In the genomic region with DNA sequence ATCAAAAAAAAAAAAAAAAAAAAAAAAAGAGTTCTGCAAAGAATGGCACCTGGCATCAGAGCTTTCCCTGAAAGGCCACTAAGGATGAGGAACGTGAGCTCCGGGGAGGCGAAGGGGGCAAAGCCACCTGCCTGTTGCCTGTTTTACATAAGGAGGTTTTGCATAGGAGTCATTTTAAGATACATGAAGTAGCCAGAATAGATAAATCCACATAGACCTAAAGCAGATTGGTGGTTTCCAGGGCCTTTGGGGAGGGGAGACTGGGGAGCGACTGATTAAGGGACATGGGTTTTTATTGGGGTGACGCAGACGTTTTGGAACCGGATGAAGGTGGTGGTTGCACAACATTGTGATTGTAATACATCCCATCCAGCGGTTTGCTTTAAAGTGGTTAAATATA, we compare ENCODE assay signal across 9 cellular contexts. TPM values are rescaled to one million over a fixed set of nuclear protein-coding genes. Genes with fewer than 3 reads are reported as not detected.
DNase-seq lines count a peak whose midpoint lies in the region; ATAC-seq and TF ChIP-seq lines count a peak whose summit lies in the region.
"Had no signal": no experiment of that assay in that cellular context is flagged by ENCODE, and none has a peak within 500 bp of the region (broad histone marks: within the 10 kb centered on the region; RNA-seq: fewer than 3 reads in every experiment).

No MANE protein-coding gene starts in this region.

- H3K36me3 Mint-ChIP-seq in natural killer cell: no peaks in the 10 kb centered on the region
- no peaks in the 10 kb centered on the region for H3K36me3 Mint-ChIP-seq in natural killer cell treated with Interleukin-12 subunit alpha and Interleukin-12 subunit beta and Interleukin-15 and Interleukin-18, amount 100 ng/mL, for 72 hours

- TF ChIP-seq POLR2A in Raji (IDR thresholded peaks at IDR 0.05; ENCODE audit: insufficient read depth, low read depth, low read length): peak; percentile 33; the same call in 1 of the 2 replicates

- H3K27me3 Mint-ChIP-seq in natural killer cell (ENCODE audit: low read depth in 2 of 2): no peaks in the 10 kb centered on the region
- no peaks in the 10 kb centered on the region for H3K27me3 Mint-ChIP-seq in natural killer cell treated with Interleukin-12 subunit alpha and Interleukin-12 subunit beta and Interleukin-15 and Interleukin-18, amount 100 ng/mL, for 72 hours

- no peak for TF ChIP-seq CTCF in natural killer cell (IDR thresholded peaks at IDR 0.05)

- peak overlapping the region; percentile 69 to 81 for H3K27ac Mint-ChIP-seq in natural killer cell
- H3K27ac Mint-ChIP-seq in natural killer cell treated with Interleukin-12 subunit alpha and Interleukin-12 subunit beta and Interleukin-15 and Interleukin-18, amount 100 ng/mL, for 72 hours: peak overlapping the region in 1 of 2 donors; percentile 21

- peaks cover 64 to 84% of the 10 kb centered on the region in 2 donors for H3K4me1 Mint-ChIP-seq in natural killer cell
- H3K4me1 Mint-ChIP-seq in natural killer cell treated with Interleukin-12 subunit alpha and Interleukin-12 subunit beta and Interleukin-15 and Interleukin-18, amount 100 ng/mL, for 72 hours (ENCODE audit: low read depth in 2 of 2): peaks cover 46 to 62% of the 10 kb centered on the region in 2 donors

- DNase-seq in natural killer cell: no peak
- DNase-seq in natural killer cell treated with Interleukin-12 subunit alpha and Interleukin-12 subunit beta and Interleukin-15 and Interleukin-18, amount 100 ng/mL, for 72 hours (ENCODE audit: low spot score): no peak
- DNase-seq in NCI-H1417 (lab: John Stamatoyannopoulos, UW): no peak
- DNase-seq in dermis blood vessel endothelial cell: no peak
- no peak for DNase-seq in activated naive CD4-positive, alpha-beta T cell treated with anti-CD3 and anti-CD28 coated beads, Interleukin-2, amount 50 U/mL, for 16 hours
- no peak for DNase-seq in 8988T
- DNase-seq: left cardiac atrium had no signal

- intact Hi-C loops in natural killer cell (cut with micrococcal nuclease): no loop called here

- H3K9me3 Mint-ChIP-seq in natural killer cell: no peaks in the 10 kb centered on the region
- H3K9me3 Mint-ChIP-seq in natural killer cell treated with Interleukin-12 subunit alpha and Interleukin-12 subunit beta and Interleukin-15 and Interleukin-18, amount 100 ng/mL, for 72 hours: no peaks in the 10 kb centered on the region

- H3K4me3 Mint-ChIP-seq in natural killer cell: peak overlapping the region; percentile 49
- no peak overlapping the region for H3K4me3 Mint-ChIP-seq in natural killer cell treated with Interleukin-12 subunit alpha and Interleukin-12 subunit beta and Interleukin-15 and Interleukin-18, amount 100 ng/mL, for 72 hours

- ATAC-seq in natural killer cell (peak; percentile 56 to 74 (median 66)), HG02943 (IDR thresholded peaks at IDR 0.05; ENCODE audit: low read depth, unreplicated experiment) (peak; percentile 71)
- ATAC-seq in natural killer cell treated with Interleukin-12 subunit alpha and Interleukin-12 subunit beta and Interleukin-15 and Interleukin-18, amount 100 ng/mL, for 72 hours: no peak
- ATAC-seq: left cardiac atrium had no signal

RNA-seq across cellular contexts. Expression of a gene that starts 7.1 kb away (rescaled TPM):
- total RNA-seq in natural killer cell: 10 to 100 TPM; 25.0 to 34.9 (median 33.0) TPM
- 10 to 100 TPM; 11.4 to 38.7 TPM for total RNA-seq in natural killer cell treated with Interleukin-12 subunit alpha and Interleukin-12 subunit beta and Interleukin-15 and Interleukin-18, amount 100 ng/mL, for 72 hours
- total RNA-seq in dermis blood vessel endothelial cell: 18.7 and 25.6 TPM in 2 replicates

Comparison
In these comparisons a context has a peak if more than half of its experiments do, and no peak if none do; other contexts are left out.
1. ATAC-seq: peak in natural killer cell (3 of 3) and HG02943 (single experiment); none in natural killer cell treated with Interleukin-12 subunit alpha and Interleukin-12 subunit beta and Interleukin-15 and Interleukin-18, amount 100 ng/mL, for 72 hours (0 of 2).